Comparison of ENCODE assay signal across 33 cellular contexts in genomic region chr6:155038527-155038926, GRCh38.
"Had no signal": no experiment of that assay in that cellular context is flagged by ENCODE, and none has a peak within 500 bp of the region (broad histone marks: within the 10 kb centered on the region; RNA-seq: fewer than 3 reads in every experiment).

No MANE protein-coding gene starts in this region.

- H3K9me3 Mint-ChIP-seq: activated CD4-positive, alpha-beta memory T cell treated with anti-CD3 and anti-CD28 coated beads, Interleukin-2, amount 10 ng/mL, durations not matched to agents 7 days and 5 days; activated CD4-positive, alpha-beta T cell treated with anti-CD3 and anti-CD28 coated beads, Interleukin-2, amount 10 ng/mL, durations not matched to agents 7 days and 5 days; activated naive CD4-positive, alpha-beta T cell treated with anti-CD3 and anti-CD28 coated beads, Interleukin-2, amount 10 ng/mL, durations not matched to agents 7 days and 5 days; activated naive CD4-positive, alpha-beta T cell treated with anti-CD3 and anti-CD28 coated beads, Interleukin-2, amount 50 U/mL, for 72 hours; activated T-cell treated with anti-CD3 and anti-CD28 coated beads, Interleukin-2, amount 50 U/mL, for 24 hours; activated T-cell treated with anti-CD3 and anti-CD28 coated beads, Interleukin-2, amount 50 U/mL, for 72 hours; dendritic cell treated with granulocyte-macrophage colony-stimulating factor and Interleukin-4, amounts not matched to agents 40 ng/mL and 50 ng/mL, for 4 days; T-helper 2 cell treated with Interferon-gamma antibody and Interleukin-4, amounts not matched to agents 5 μg/mL and 100 μg/mL, for 36 hours had no signal

- H3K36me3 ChIP-seq: ascending aorta, breast epithelium, cardiac muscle cell, heart right ventricle had no signal

- H3K4me3 ChIP-seq: ascending aorta, breast epithelium, cardiac muscle cell, coronary artery, dorsolateral prefrontal cortex, heart right ventricle had no signal

- H3K27me3 ChIP-seq: ascending aorta, breast epithelium, dorsolateral prefrontal cortex, heart right ventricle had no signal

- H3K27ac ChIP-seq: ascending aorta, breast epithelium, cardiac muscle cell, coronary artery, dorsolateral prefrontal cortex, heart right ventricle had no signal

- H3K4me1 Mint-ChIP-seq: activated CD4-positive, alpha-beta T cell treated with anti-CD3 and anti-CD28 coated beads, Interleukin-2, amount 10 ng/mL, durations not matched to agents 7 days and 5 days; activated naive CD4-positive, alpha-beta T cell treated with anti-CD3 and anti-CD28 coated beads, Interleukin-2, amount 10 ng/mL, durations not matched to agents 7 days and 5 days; activated naive CD8-positive, alpha-beta T cell treated with anti-CD3 and anti-CD28 coated beads, Interleukin-2, amount 10 ng/mL, durations not matched to agents 7 days and 5 days had no signal

- H3K36me3 Mint-ChIP-seq: activated naive CD4-positive, alpha-beta T cell treated with anti-CD3 and anti-CD28 coated beads, Interleukin-2, amount 10 ng/mL, durations not matched to agents 7 days and 5 days; activated naive CD4-positive, alpha-beta T cell treated with anti-CD3 and anti-CD28 coated beads, Interleukin-2, amount 50 U/mL, for 72 hours; activated naive CD8-positive, alpha-beta T cell treated with anti-CD3 and anti-CD28 coated beads, Interleukin-2, amount 10 ng/mL, durations not matched to agents 7 days and 5 days had no signal

- H3K27ac Mint-ChIP-seq: activated CD4-positive, alpha-beta memory T cell treated with anti-CD3 and anti-CD28 coated beads, Interleukin-2, amount 10 ng/mL, durations not matched to agents 7 days and 5 days; activated CD4-positive, alpha-beta T cell treated with anti-CD3 and anti-CD28 coated beads, Interleukin-2, amount 10 ng/mL, durations not matched to agents 7 days and 5 days; activated naive CD4-positive, alpha-beta T cell treated with anti-CD3 and anti-CD28 coated beads, Interleukin-2, amount 10 ng/mL, durations not matched to agents 7 days and 5 days; activated naive CD4-positive, alpha-beta T cell treated with anti-CD3 and anti-CD28 coated beads, Interleukin-2, amount 50 U/mL, for 72 hours; activated naive CD8-positive, alpha-beta T cell treated with anti-CD3 and anti-CD28 coated beads, Interleukin-2, amount 10 ng/mL, durations not matched to agents 7 days and 5 days; activated T-cell treated with anti-CD3 and anti-CD28 coated beads, Interleukin-2, amount 50 U/mL, for 24 hours; activated T-cell treated with anti-CD3 and anti-CD28 coated beads, Interleukin-2, amount 50 U/mL, for 72 hours; dendritic cell treated with granulocyte-macrophage colony-stimulating factor and Interleukin-4, amounts not matched to agents 40 ng/mL and 50 ng/mL, for 4 days; endodermal cell; T-helper 17 cell; T-helper 2 cell treated with Interferon-gamma antibody and Interleukin-4, amounts not matched to agents 5 μg/mL and 100 μg/mL, for 36 hours had no signal

- H3K4me3 Mint-ChIP-seq: activated CD4-positive, alpha-beta memory T cell treated with anti-CD3 and anti-CD28 coated beads, Interleukin-2, amount 10 ng/mL, durations not matched to agents 7 days and 5 days; activated CD4-positive, alpha-beta T cell treated with anti-CD3 and anti-CD28 coated beads, Interleukin-2, amount 10 ng/mL, durations not matched to agents 7 days and 5 days; activated naive CD4-positive, alpha-beta T cell treated with anti-CD3 and anti-CD28 coated beads, Interleukin-2, amount 10 ng/mL, durations not matched to agents 7 days and 5 days; activated naive CD8-positive, alpha-beta T cell treated with anti-CD3 and anti-CD28 coated beads, Interleukin-2, amount 10 ng/mL, durations not matched to agents 7 days and 5 days; activated T-cell treated with anti-CD3 and anti-CD28 coated beads, Interleukin-2, amount 50 U/mL, for 24 hours; activated T-cell treated with anti-CD3 and anti-CD28 coated beads, Interleukin-2, amount 50 U/mL, for 72 hours; brain; dendritic cell treated with granulocyte-macrophage colony-stimulating factor and Interleukin-4, amounts not matched to agents 40 ng/mL and 50 ng/mL, for 4 days; endodermal cell; T-helper 17 cell; T-helper 2 cell treated with Interferon-gamma antibody and Interleukin-4, amounts not matched to agents 5 μg/mL and 100 μg/mL, for 36 hours had no signal

- ATAC-seq: activated naive CD4-positive, alpha-beta T cell treated with anti-CD3 and anti-CD28 coated beads, Interleukin-2, amount 50 U/mL, for 72 hours; activated T-cell treated with anti-CD3 and anti-CD28 coated beads, Interleukin-2, amount 50 U/mL, for 72 hours; esophagus mucosa; heart right ventricle; T-helper 17 cell had no signal

- H3K4me1 ChIP-seq: breast epithelium had no signal

- FAIRE-seq: frontal cortex had no signal

- DNase-seq: activated CD4-positive, alpha-beta memory T cell treated with anti-CD3 and anti-CD28 coated beads, Interleukin-2, amount 10 ng/mL, durations not matched to agents 7 days and 5 days; activated CD4-positive, alpha-beta T cell treated with anti-CD3 and anti-CD28 coated beads for 1 hour; activated CD4-positive, alpha-beta T cell treated with anti-CD3 and anti-CD28 coated beads for 4 hours; activated CD4-positive, alpha-beta T cell treated with anti-CD3 and anti-CD28 coated beads, Interleukin-2, amount 10 ng/mL, durations not matched to agents 7 days and 5 days; activated CD4-positive, alpha-beta T cell treated with anti-CD3 and anti-CD28 coated beads, Interleukin-2, amount 50 U/mL, for 4 hours; activated CD8-positive, alpha-beta memory T cell treated with anti-CD3 and anti-CD28 coated beads, Interleukin-2, amount 50 U/mL, for 48 hours; activated gamma-delta T cell; activated naive CD4-positive, alpha-beta T cell; activated naive CD4-positive, alpha-beta T cell treated with anti-CD3 and anti-CD28 coated beads, Interleukin-2, amount 10 ng/mL, durations not matched to agents 7 days and 5 days; activated naive CD8-positive, alpha-beta T cell treated with anti-CD3 and anti-CD28 coated beads, Interleukin-2, amount 10 ng/mL, durations not matched to agents 7 days and 5 days; activated T-cell treated with anti-CD3 and anti-CD28 coated beads for 4 hours; activated T-cell treated with anti-CD3 and anti-CD28 coated beads, Interleukin-2, amount 50 U/mL, for 24 hours; activated T-cell treated with anti-CD3 and anti-CD28 coated beads, Interleukin-2, amount 50 U/mL, for 72 hours; central memory CD4-positive, alpha-beta T cell; cerebellar nuclear complex; dorsolateral prefrontal cortex; effector memory CD4-positive, alpha-beta T cell; endodermal cell; foreskin fibroblast; heart right ventricle; T-helper 1 cell; T-helper 17 cell; T1000 had no signal

- H3K9me3 ChIP-seq: breast epithelium, heart right ventricle had no signal

- H3K27me3 Mint-ChIP-seq: activated CD4-positive, alpha-beta memory T cell treated with anti-CD3 and anti-CD28 coated beads, Interleukin-2, amount 10 ng/mL, durations not matched to agents 7 days and 5 days; activated CD4-positive, alpha-beta T cell treated with anti-CD3 and anti-CD28 coated beads, Interleukin-2, amount 10 ng/mL, durations not matched to agents 7 days and 5 days; activated T-cell treated with anti-CD3 and anti-CD28 coated beads, Interleukin-2, amount 50 U/mL, for 24 hours; brain had no signal
